26 cellular contexts compared by ENCODE assay signal in genomic region chr6:46605091-46605797, GRCh38. TPM values are rescaled to one million over a fixed set of nuclear protein-coding genes. Genes with fewer than 3 reads are reported as not detected.
DNase-seq lines count a peak whose midpoint lies in the region; ATAC-seq, FAIRE-seq and TF ChIP-seq lines count a peak whose summit lies in the region.
"Had no signal": no experiment of that assay in that cellular context is flagged by ENCODE, and none has a peak within 500 bp of the region (broad histone marks: within the 10 kb centered on the region; RNA-seq: fewer than 3 reads in every experiment).

No MANE protein-coding gene starts in this region.

- no peak for TF ChIP-seq RAD21 in A549 (conservative IDR thresholded peaks at IDR 0.05 in 1 of 2, IDR thresholded peaks at IDR 0.05 in 1 of 2)

- 22% methylated on average over 3 of the region's 3 CpGs for WGBS in A549 (ENCODE audit: missing lambda C conversion rate)

- TF ChIP-seq CTCF in A549 (IDR thresholded peaks at IDR 0.05) = no peak

- no peak for DNase-seq in A549 (ENCODE audit: low read depth in 1 of 2, low spot score in 1 of 2)
- no peak for DNase-seq in NCI-H510A treated with DMSO at 0.1 percent for 48 hours (lab: John Stamatoyannopoulos, UW)
- DNase-seq in DMS153 treated with DMSO at 0.1 percent for 48 hours (lab: John Stamatoyannopoulos, UW; ENCODE audit: unreplicated experiment) = no peak
- DNase-seq: activated CD4-positive, alpha-beta memory T cell treated with anti-CD3 and anti-CD28 coated beads for 36 hours; colonic mucosa; DMS79; esophagus squamous epithelium; gastrocnemius medialis; H9; islet precursor cell; KG1; lower lobe of right lung; NCI-H1694 treated with DMSO at 0.1 percent for 48 hours; NCI-H82; sigmoid colon; T1000; upper lobe of right lung had no signal

- H3K4me1 ChIP-seq in A549 = no peaks in the 10 kb centered on the region
- H3K4me1 ChIP-seq: colonic mucosa, esophagus squamous epithelium, lower lobe of right lung, upper lobe of right lung had no signal

- H3K4me2 ChIP-seq in A549 = no peak overlapping the region

- CTCF ChIA-PET in A549 (lab: Yijun Ruan, JAX) = no interaction called here

- POLR2A ChIA-PET in A549 (lab: Yijun Ruan, JAX) = no interaction called here

- H3K9me3 ChIP-seq in A549 = no peaks in the 10 kb centered on the region
- H3K9me3 ChIP-seq: colonic mucosa, esophagus squamous epithelium, gastrocnemius medialis, lower lobe of right lung, sigmoid colon, upper lobe of right lung had no signal

- FAIRE-seq in A549 (lab: Jason Lieb, UNC) = no peak
- FAIRE-seq: A204.1, GM12892 had no signal

- TF ChIP-seq POLR2A in A549 (IDR thresholded peaks at IDR 0.05; ENCODE audit: low read length) = no peak

- TF ChIP-seq EP300 in A549 (IDR thresholded peaks at IDR 0.05) = no peak

- no peak for ATAC-seq in A549
- ATAC-seq in GM18520 (IDR thresholded peaks at IDR 0.05; ENCODE audit: unreplicated experiment) = peak; percentile 52
- ATAC-seq in GM21529 (IDR thresholded peaks at IDR 0.05; ENCODE audit: unreplicated experiment) = peak; percentile 49
- ATAC-seq in HG03354 (IDR thresholded peaks at IDR 0.05; ENCODE audit: poor library complexity, severe bottlenecking, unreplicated experiment) = peak; percentile 45
- ATAC-seq in HG03039 (IDR thresholded peaks at IDR 0.05; ENCODE audit: unreplicated experiment) = no peak
- ATAC-seq in HG02610 (IDR thresholded peaks at IDR 0.05; ENCODE audit: unreplicated experiment) = no peak
- ATAC-seq: gastrocnemius medialis, lower lobe of right lung, Right ventricle myocardium inferior, upper lobe of right lung had no signal

- H3K4me3 ChIP-seq in A549 = no peak overlapping the region
- H3K4me3 ChIP-seq: colonic mucosa, esophagus squamous epithelium, gastrocnemius medialis, lower lobe of right lung, sigmoid colon, upper lobe of right lung had no signal

- H3K27ac ChIP-seq in A549 = no peak overlapping the region
- H3K27ac ChIP-seq: colonic mucosa, esophagus squamous epithelium, gastrocnemius medialis, lower lobe of right lung, sigmoid colon, upper lobe of right lung had no signal

TF ChIP-seq in A549, 52 proteins besides CTCF, POLR2A, EP300 and RAD21:
- TF ChIP-seq MAFK (IDR thresholded peaks at IDR 0.05; ENCODE audit: partially characterized antibody) = peak; percentile 31
- TF ChIP-seq ESRRA (IDR thresholded peaks at IDR 0.05; ENCODE audit: borderline replicate concordance, low read length) = no peak
TF ChIP-seq in A549: peak in this region for 1.

RNA-seq across cellular contexts. Expression of gene CYP39A1, which starts 47.4 kb away (rescaled TPM):
- polyA plus RNA-seq in A549 (2011; rRNA removed) (0.48 and 0.78 TPM in 2 replicates), A549 (2017; fragmentation: RNase III; extraction: RNeasy Plus Mini Kit Qiagen cat#74134 plus additional on column Dnase treatment) (0.07 to 0.26 TPM (median 0.22 TPM) in 3 replicates)
- polyA plus RNA-seq in A549 (2012; cell fraction: cytosol; rRNA removed) = 0.04 and 0.11 TPM in 2 replicates
- 0.04 TPM in 1 of 2 replicates, not detected in the other for polyA plus RNA-seq in A549 (2012; cell fraction: nucleus; rRNA removed)
- 0.12 TPM in 1 of 2 replicates, not detected in the other for polyA minus RNA-seq in A549 (2011; rRNA and poly(A)+ RNA removed)
- polyA plus RNA-seq: BJ had no signal

RNA-seq across cellular contexts. Expression of gene SLC25A27, which starts 47.5 kb away (rescaled TPM):
- 3.5 and 4.7 TPM in 2 replicates for polyA plus RNA-seq in A549 (2011; rRNA removed)
- polyA plus RNA-seq in A549 (2012; cell fraction: cytosol; rRNA removed) = 0.32 and 0.56 TPM in 2 replicates
- 1.2 and 3.4 TPM in 2 replicates for polyA plus RNA-seq in A549 (2012; cell fraction: nucleus; rRNA removed)
- 0.98 to 1.9 TPM (median 1.4 TPM) in 3 replicates for polyA plus RNA-seq in A549 (2017; fragmentation: RNase III; extraction: RNeasy Plus Mini Kit Qiagen cat#74134 plus additional on column Dnase treatment)
- polyA minus RNA-seq in A549 (2011; rRNA and poly(A)+ RNA removed) = 0.58 and 0.66 TPM in 2 replicates

Comparison
In these comparisons a context has a peak if more than half of its experiments do, and no peak if none do; other contexts are left out.
1. ATAC-seq: peak in GM18520 (single experiment), GM21529 (single experiment) and HG03354 (single experiment); none in A549 (0 of 2), HG03039 (single experiment) and HG02610 (single experiment).